ENCODE assay signal across 30 cellular contexts in the genomic region with DNA sequence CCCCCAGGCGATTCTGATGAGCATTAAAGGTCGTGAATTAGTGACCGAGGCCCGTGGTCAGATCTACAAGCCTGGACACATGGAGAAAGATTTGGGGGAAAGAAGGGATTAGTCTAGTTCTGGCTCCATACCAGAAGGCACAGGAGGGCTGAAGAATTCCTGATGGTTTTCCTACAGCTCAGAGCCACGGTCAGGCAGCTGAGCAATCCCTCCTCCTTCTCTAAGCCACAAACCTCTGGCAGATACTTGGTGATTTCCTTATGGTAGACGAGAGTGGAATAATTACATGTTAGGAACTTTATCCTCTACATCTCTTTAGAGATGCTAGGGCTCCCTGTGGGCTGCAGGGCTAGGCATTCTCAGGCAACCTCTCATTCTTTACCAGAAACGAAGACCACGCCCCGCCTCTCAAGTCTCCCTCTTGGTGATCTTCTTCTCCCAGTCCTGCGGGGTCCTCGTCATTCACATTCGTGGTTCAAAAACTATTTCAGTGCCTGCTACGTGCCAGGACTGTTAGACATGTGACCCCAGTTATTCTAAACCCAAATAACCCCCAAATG.
"Had no signal": no experiment of that assay in that cellular context is flagged by ENCODE, and none has a peak within 500 bp of the region (broad histone marks: within the 10 kb centered on the region; RNA-seq: fewer than 3 reads in every experiment).

No MANE protein-coding gene starts in this region.

- H3K4me1 Mint-ChIP-seq: immature natural killer cell; naive B cell; natural killer cell; nephron progenitor cell; stimulated activated memory B cell treated with anti-CD40 and anti-IgM and Interleukin-4, amounts not matched to agents 10 μg/mL and 1 μg/mL and 100 μg/mL, for 72 hours; stimulated activated naive CD8-positive, alpha-beta T cell treated with anti-CD3 and anti-CD28 coated beads, Interleukin-15, amount 100 ng/mL, for 72 hours had no signal

- H3K36me3 Mint-ChIP-seq: immature natural killer cell; naive B cell; natural killer cell; neural progenitor cell; stimulated activated memory B cell treated with anti-CD40 and anti-IgM and Interleukin-4, amounts not matched to agents 10 μg/mL and 1 μg/mL and 100 μg/mL, for 72 hours had no signal

- DNase-seq: hypothalamus; immature natural killer cell; kidney; left colon; left lung; lower lobe of right lung; mammary epithelial cell; mesenchymal stem cell; naive B cell; natural killer cell; nephron progenitor cell; occipital lobe; ovary; right lobe of liver; stimulated activated CD4-positive, alpha-beta T cell treated with anti-CD3 and anti-CD28 coated beads, Interleukin-1b, Interleukin-23, amount 100 ng/mL, for 48 hours; stimulated activated CD4-positive, alpha-beta T cell treated with anti-CD3 and anti-CD28 coated beads, Interleukin-2, amount 100 ng/mL, for 48 hours; stimulated activated CD4-positive, alpha-beta T cell treated with anti-CD3 and anti-CD28 coated beads, Interleukin-4, amount 100 ng/mL, for 4 hours; stimulated activated CD8-positive, alpha-beta memory T cell treated with anti-CD3 and anti-CD28 coated beads, Interleukin-4, amount 100 ng/mL, for 48 hours; stimulated activated naive CD4-positive, alpha-beta T cell treated with Interleukin-2 at 50 U/mL for 16 hours; stimulated activated naive CD8-positive, alpha-beta T cell treated with anti-CD3 and anti-CD28 coated beads, Interleukin-15, amount 100 ng/mL, for 72 hours; substantia nigra; upper lobe of left lung had no signal

- H2AFZ ChIP-seq: neural progenitor cell had no signal

- H3K9me3 ChIP-seq: left lung, lower lobe of right lung, neutrophil, ovary, right atrium auricular region, right lobe of liver, tibial nerve, upper lobe of left lung, vagina had no signal

- H3K27me3 ChIP-seq: left lung, neural progenitor cell, ovary, right atrium auricular region, right lobe of liver, upper lobe of left lung, vagina had no signal

- H3K27ac ChIP-seq: left lung, lower lobe of right lung, neural progenitor cell, neutrophil, ovary, right atrium auricular region, right lobe of liver, tibial nerve, upper lobe of left lung, vagina had no signal

- H3K4me3 ChIP-seq: left lung, lower lobe of right lung, neural progenitor cell, ovary, right atrium auricular region, right lobe of liver, smooth muscle cell, tibial nerve, upper lobe of left lung, vagina had no signal

- ATAC-seq: left colon; left lung; lower lobe of right lung; natural killer cell; right lobe of liver; stimulated activated memory B cell treated with anti-CD40 and anti-IgM and Interleukin-4, amounts not matched to agents 10 μg/mL and 1 μg/mL and 100 μg/mL, for 72 hours; stimulated activated naive CD8-positive, alpha-beta T cell treated with anti-CD3 and anti-CD28 coated beads, Interleukin-15, amount 100 ng/mL, for 72 hours had no signal

- H3K9ac ChIP-seq: neural progenitor cell had no signal

- H3K9me3 Mint-ChIP-seq: immature natural killer cell; naive B cell; natural killer cell; stimulated activated memory B cell treated with anti-CD40 and anti-IgM and Interleukin-4, amounts not matched to agents 10 μg/mL and 1 μg/mL and 100 μg/mL, for 72 hours; stimulated activated naive CD8-positive, alpha-beta T cell treated with anti-CD3 and anti-CD28 coated beads, Interleukin-15, amount 100 ng/mL, for 72 hours had no signal

- H3K4me2 ChIP-seq: neural progenitor cell, smooth muscle cell had no signal

- H3K4me3 Mint-ChIP-seq: immature natural killer cell; naive B cell; natural killer cell; nephron progenitor cell; neural progenitor cell; stimulated activated memory B cell treated with anti-CD40 and anti-IgM and Interleukin-4, amounts not matched to agents 10 μg/mL and 1 μg/mL and 100 μg/mL, for 72 hours; stimulated activated naive CD8-positive, alpha-beta T cell treated with anti-CD3 and anti-CD28 coated beads, Interleukin-15, amount 100 ng/mL, for 72 hours had no signal

- H3K27ac Mint-ChIP-seq: immature natural killer cell; natural killer cell; nephron progenitor cell; neural progenitor cell; progenitor cell of endocrine pancreas; stimulated activated memory B cell treated with anti-CD40 and anti-IgM and Interleukin-4, amounts not matched to agents 10 μg/mL and 1 μg/mL and 100 μg/mL, for 72 hours; stimulated activated naive CD8-positive, alpha-beta T cell treated with anti-CD3 and anti-CD28 coated beads, Interleukin-15, amount 100 ng/mL, for 72 hours had no signal

- H3K36me3 ChIP-seq: left lung, lower lobe of right lung, neural progenitor cell, neutrophil, ovary, right atrium auricular region, right lobe of liver, tibial nerve, upper lobe of left lung, vagina had no signal

- H3K4me1 ChIP-seq: left lung, lower lobe of right lung, neural progenitor cell, right lobe of liver, tibial nerve, upper lobe of left lung, vagina had no signal
